Comparison of ENCODE assay signal across 8 cellular contexts in the genomic region with DNA sequence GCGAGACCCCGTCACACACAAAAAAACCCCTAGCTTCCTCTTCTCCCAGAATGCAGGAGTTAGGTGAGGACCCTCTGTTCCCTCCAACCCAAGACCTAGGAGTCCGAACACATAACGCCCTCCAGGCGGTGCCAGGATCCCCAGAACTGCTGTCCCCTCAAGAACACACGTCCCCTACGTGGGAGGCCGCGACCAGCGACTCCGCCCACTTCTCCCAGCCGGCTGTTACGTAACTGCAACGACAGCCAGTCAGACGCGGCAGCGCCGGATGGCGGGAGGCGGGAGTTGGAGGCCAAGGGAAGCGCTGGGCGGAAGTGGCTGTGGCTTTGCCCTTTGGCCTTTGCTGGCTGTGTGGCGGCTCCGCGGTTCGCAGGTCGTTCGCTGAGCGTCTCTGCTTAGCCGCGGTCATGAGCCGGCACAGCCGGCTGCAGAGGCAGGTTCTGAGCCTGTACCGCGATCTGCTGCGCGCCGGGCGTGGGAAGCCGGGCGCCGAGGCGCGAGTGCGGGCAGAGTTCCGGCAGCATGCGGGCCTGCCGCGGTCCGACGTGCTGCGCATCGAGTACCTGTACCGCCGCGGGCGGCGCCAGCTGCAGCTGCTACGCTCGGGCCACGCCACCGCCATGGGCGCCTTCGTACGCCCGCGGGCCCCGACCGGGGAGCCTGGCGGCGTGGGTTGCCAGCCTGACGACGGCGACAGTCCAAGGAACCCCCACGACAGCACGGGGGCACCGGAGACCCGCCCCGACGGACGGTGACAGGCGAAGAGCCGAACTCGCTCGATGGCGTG. TPM values are rescaled to one million over a fixed set of nuclear protein-coding genes. Genes with fewer than 3 reads are reported as not detected.
DNase-seq lines count a peak whose midpoint lies in the region; ATAC-seq and TF ChIP-seq lines count a peak whose summit lies in the region.

TSS of gene SDHAF1 (plus strand) at position 321 of the 787 bp plus-strand sequence. CDS start at position 408, 87 bp downstream.

- H3K79me2 ChIP-seq in parathyroid adenoma = peaks cover 20% of the 10 kb centered on the region

- ATAC-seq in HG02623 (IDR thresholded peaks at IDR 0.05; ENCODE audit: unreplicated experiment) (peak; percentile 85), Right ventricle myocardium inferior (peak; percentile 95)

- intact Hi-C loops in Right ventricle myocardium inferior (cut with DNase I) = loop anchor here (1.0 to 10.0 kb wide), 2 partner anchors 59 to 180 kb away; partner anchors contain the start of genes THAP8 and WDR62

- H2AFZ ChIP-seq in parathyroid adenoma = peak within 1 kb of the TSS; percentile 84

- peak; percentile 91 for DNase-seq in NCI-H1105 treated with DMSO at 0.1 percent for 48 hours (lab: John Stamatoyannopoulos, UW)
- DNase-seq in SW 1271 (lab: John Stamatoyannopoulos, UW) = peak; percentile 43 to 84
- peak; percentile 90 for DNase-seq in activated naive CD8-positive, alpha-beta T cell treated with anti-CD3 and anti-CD28 coated beads, Interleukin-2, amount 50 U/mL, for 16 hours (ENCODE audit: low read depth, low spot score)
- peak; percentile 99 for DNase-seq in Right ventricle myocardium inferior (ENCODE audit: missing footprints)
- peak; percentile 92 to 94 for DNase-seq in tibial nerve (ENCODE audit: low spot score in 2 of 2)

- peak; percentile 84 to 91 for TF ChIP-seq EP300 in tibial nerve (IDR thresholded peaks at IDR 0.05)

- peaks cover 16% of the 10 kb centered on the region for H3K4me1 ChIP-seq in parathyroid adenoma
- H3K4me1 ChIP-seq in tibial nerve = peaks cover 0 to 49% (median 23%) of the 10 kb centered on the region in 4 donors

- no peaks in the 10 kb centered on the region for H3K36me3 ChIP-seq in parathyroid adenoma (ENCODE audit: control insufficient read depth, insufficient read depth, low read length)
- H3K36me3 ChIP-seq in tibial nerve = peaks cover 0 to 24% (median 0%) of the 10 kb centered on the region in 3 donors

- peak within 1 kb of the TSS; percentile 56 for H3K9ac ChIP-seq in parathyroid adenoma

- peak within 1 kb of the TSS; percentile 97 for H3K4me2 ChIP-seq in parathyroid adenoma (ENCODE audit: low read length)

- TF ChIP-seq POLR2A in GM10847 (IDR thresholded peaks at IDR 0.05; ENCODE audit: extremely low read depth, insufficient read length) (peak; percentile 96), tibial nerve (IDR thresholded peaks at IDR 0.05) (peak; percentile 52 to 62)

- H3K27ac ChIP-seq in parathyroid adenoma (peak within 1 kb of the TSS; percentile 78), tibial nerve (peak within 1 kb of the TSS; percentile 64 to 91 (median 86))

- H3K9me3 ChIP-seq in parathyroid adenoma (ENCODE audit: control insufficient read depth, low read length) (no peaks in the 10 kb centered on the region), tibial nerve (no peaks in the 10 kb centered on the region)

- no peak for TF ChIP-seq CTCF in parathyroid adenoma (IDR thresholded peaks at IDR 0.05)
- TF ChIP-seq CTCF in tibial nerve (IDR thresholded peaks at IDR 0.05) = no peak

- WGBS in tibial nerve, 2 donors = 0% methylated on average over 11 to 35 of the region's 86 CpGs

- H3K4me3 ChIP-seq in parathyroid adenoma (ENCODE audit: low read depth, low read length) = peak within 1 kb of the TSS; percentile 84
- H3K4me3 ChIP-seq in tibial nerve = peak within 1 kb of the TSS; percentile 69 to 98 (median 88)

- H3K27me3 ChIP-seq in parathyroid adenoma (ENCODE audit: control insufficient read depth, insufficient read depth, low read length) (no peaks in the 10 kb centered on the region), tibial nerve (no peaks in the 10 kb centered on the region)

RNA-seq across cellular contexts. Expression of gene SDHAF1, which starts in this region (rescaled TPM):
- 9.7 TPM for total RNA-seq in Right ventricle myocardium inferior
- total RNA-seq in tibial nerve = 10 to 100 TPM; 67.8 to 88.9 (median 77.1) TPM

Comparison
In these comparisons a context has a peak if more than half of its experiments do, and no peak if none do; other contexts are left out.
1. Peak in every context shown above with its lines: DNase-seq, ATAC-seq, H3K4me3 ChIP-seq and H3K27ac ChIP-seq.